Comparison of ENCODE assay signal across 8 cellular contexts in the genomic region with DNA sequence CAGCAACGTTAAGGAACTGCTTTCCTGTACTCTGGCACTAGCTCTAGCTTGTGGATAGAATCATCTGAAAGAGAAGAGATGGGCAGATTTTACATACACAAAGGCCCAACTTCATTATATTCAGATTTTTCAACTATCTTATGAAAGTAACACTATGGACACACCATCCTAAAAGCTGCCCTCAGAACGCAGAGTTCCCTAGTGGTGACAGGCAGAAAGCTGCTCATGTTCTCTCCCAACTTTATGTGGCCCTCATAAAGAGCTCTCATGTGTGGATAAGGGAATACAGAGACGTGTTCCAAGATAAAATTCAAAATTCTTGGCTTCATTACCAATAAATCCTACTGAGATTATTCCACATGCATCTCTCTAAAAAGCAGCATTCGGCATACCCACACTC. TPM values are rescaled to one million over a fixed set of nuclear protein-coding genes. Genes with fewer than 3 reads are reported as not detected.
A peak's percentile ranks its signal among the peaks of the same experiment; 100 is the strongest.
DNase-seq lines count a peak whose midpoint lies in the region; ATAC-seq and TF ChIP-seq lines count a peak whose summit lies in the region.

No MANE protein-coding gene starts in this region.

- H3K4me3 ChIP-seq in thoracic aorta = peak overlapping the region; percentile 97

- H3K4me1 Mint-ChIP-seq in activated CD4-positive, alpha-beta T cell treated with anti-CD3 and anti-CD28 coated beads, Interleukin-2, amount 10 ng/mL, durations not matched to agents 7 days and 5 days = peaks cover 50% of the 10 kb centered on the region
- peaks cover 43% of the 10 kb centered on the region for H3K4me1 Mint-ChIP-seq in activated T-helper 1 cell treated with anti-CD3 and anti-CD28 coated beads, Interleukin-12 subunit alpha, Interleukin-12 subunit beta, Interleukin-2, Interleukin-4 antibody, amounts not matched to agents 30 ng/mL and 10 ng/mL and 1 ng/mL, durations not matched to agents 14 hours and 24 hours and 36 hours (ENCODE audit: low read depth)

- peak overlapping the region in 1 of 2 donors; percentile 55 for H3K27ac ChIP-seq in thoracic aorta

- no peak for DNase-seq in activated CD4-positive, alpha-beta T cell treated with anti-CD3 and anti-CD28 coated beads, Interleukin-2, amount 10 ng/mL, durations not matched to agents 7 days and 5 days
- no peak for DNase-seq in activated CD4-positive, alpha-beta T cell treated with anti-CD3 and anti-CD28 coated beads for 4 hours
- DNase-seq in activated T-helper 1 cell treated with anti-CD3 and anti-CD28 coated beads, Interleukin-12 subunit alpha, Interleukin-12 subunit beta, Interleukin-2, Interleukin-4 antibody, amounts not matched to agents 30 ng/mL and 10 ng/mL and 1 ng/mL, durations not matched to agents 14 hours and 24 hours and 36 hours (ENCODE audit: low spot score) = no peak
- DNase-seq in islet precursor cell (peak; percentile 12), thoracic aorta (ENCODE audit: low spot score) (no peak), NCI-H2029 treated with DMSO at 0.1 percent for 48 hours (lab: John Stamatoyannopoulos, UW) (no peak), NCI-H187 (lab: John Stamatoyannopoulos, UW) (no peak)

- CTCF ChIA-PET in activated CD4-positive, alpha-beta T cell treated with anti-CD3 and anti-CD28 coated beads, Interleukin-2, amount 10 ng/mL, durations not matched to agents 7 days and 5 days (lab: Charles Lee) = interaction anchor here (1.0 to 2.3 kb wide), 7 partner anchors 9 to 29 kb away, joined by 3 to 7 read pairs (median 5); no protein-coding TSS in a partner anchor

- H3K9me3 Mint-ChIP-seq in activated CD4-positive, alpha-beta T cell treated with anti-CD3 and anti-CD28 coated beads, Interleukin-2, amount 10 ng/mL, durations not matched to agents 7 days and 5 days = no peaks in the 10 kb centered on the region
- no peaks in the 10 kb centered on the region for H3K9me3 Mint-ChIP-seq in activated T-helper 1 cell treated with anti-CD3 and anti-CD28 coated beads, Interleukin-12 subunit alpha, Interleukin-12 subunit beta, Interleukin-2, Interleukin-4 antibody, amounts not matched to agents 30 ng/mL and 10 ng/mL and 1 ng/mL, durations not matched to agents 14 hours and 24 hours and 36 hours

- no peaks in the 10 kb centered on the region for H3K27me3 Mint-ChIP-seq in activated CD4-positive, alpha-beta T cell treated with anti-CD3 and anti-CD28 coated beads, Interleukin-2, amount 10 ng/mL, durations not matched to agents 7 days and 5 days
- H3K27me3 Mint-ChIP-seq in activated T-helper 1 cell treated with anti-CD3 and anti-CD28 coated beads, Interleukin-12 subunit alpha, Interleukin-12 subunit beta, Interleukin-2, Interleukin-4 antibody, amounts not matched to agents 30 ng/mL and 10 ng/mL and 1 ng/mL, durations not matched to agents 14 hours and 24 hours and 36 hours (ENCODE audit: insufficient read depth) = no peaks in the 10 kb centered on the region

- no peaks in the 10 kb centered on the region for H3K36me3 ChIP-seq in thoracic aorta

- H3K4me1 ChIP-seq in thoracic aorta (ENCODE audit: control insufficient read depth in 1 of 2, low read depth in 2 of 2) = peaks cover 15 to 46% of the 10 kb centered on the region in 2 donors

- H3K9me3 ChIP-seq in thoracic aorta = no peaks in the 10 kb centered on the region

- no peak for TF ChIP-seq CTCF in thoracic aorta (IDR thresholded peaks at IDR 0.05)

- H3K36me3 Mint-ChIP-seq in activated CD4-positive, alpha-beta T cell treated with anti-CD3 and anti-CD28 coated beads, Interleukin-2, amount 10 ng/mL, durations not matched to agents 7 days and 5 days (ENCODE audit: low read depth) = peaks cover 10% of the 10 kb centered on the region
- H3K36me3 Mint-ChIP-seq in activated T-helper 1 cell treated with anti-CD3 and anti-CD28 coated beads, Interleukin-12 subunit alpha, Interleukin-12 subunit beta, Interleukin-2, Interleukin-4 antibody, amounts not matched to agents 30 ng/mL and 10 ng/mL and 1 ng/mL, durations not matched to agents 14 hours and 24 hours and 36 hours (ENCODE audit: low read depth) = peaks cover 6% of the 10 kb centered on the region

- no peaks in the 10 kb centered on the region for H3K27me3 ChIP-seq in thoracic aorta (replicated peaks; ENCODE audit: insufficient read depth)

- intact Hi-C loops in activated T-helper 1 cell treated with anti-CD3 and anti-CD28 coated beads, Interleukin-12 subunit alpha, Interleukin-12 subunit beta, Interleukin-2, Interleukin-4 antibody, amounts not matched to agents 30 ng/mL and 10 ng/mL and 1 ng/mL, durations not matched to agents 14 hours and 24 hours and 36 hours (cut with micrococcal nuclease) = loop anchor here (1.0 to 10.0 kb wide), 9 partner anchors 50 to 1193 kb away; partner anchors contain the start of genes CCDC102A, GINS3, GOT2 and HERPUD1

- POLR2A ChIA-PET in activated CD4-positive, alpha-beta T cell treated with anti-CD3 and anti-CD28 coated beads, Interleukin-2, amount 10 ng/mL, durations not matched to agents 7 days and 5 days (lab: Charles Lee) = no interaction called here

- ATAC-seq in thoracic aorta (ENCODE audit: insufficient number of reproducible peaks, low FRiP score, low read depth) = no peak
- no peak for ATAC-seq in HG03460 (IDR thresholded peaks at IDR 0.05; ENCODE audit: unreplicated experiment)

- peak overlapping the region; percentile 84 for H3K27ac Mint-ChIP-seq in activated CD4-positive, alpha-beta T cell treated with anti-CD3 and anti-CD28 coated beads, Interleukin-2, amount 10 ng/mL, durations not matched to agents 7 days and 5 days
- peak overlapping the region; percentile 16 for H3K27ac Mint-ChIP-seq in activated T-helper 1 cell treated with anti-CD3 and anti-CD28 coated beads, Interleukin-12 subunit alpha, Interleukin-12 subunit beta, Interleukin-2, Interleukin-4 antibody, amounts not matched to agents 30 ng/mL and 10 ng/mL and 1 ng/mL, durations not matched to agents 14 hours and 24 hours and 36 hours

- H3K4me3 Mint-ChIP-seq in activated CD4-positive, alpha-beta T cell treated with anti-CD3 and anti-CD28 coated beads, Interleukin-2, amount 10 ng/mL, durations not matched to agents 7 days and 5 days = peak overlapping the region; percentile 80
- peak overlapping the region; percentile 84 for H3K4me3 Mint-ChIP-seq in activated T-helper 1 cell treated with anti-CD3 and anti-CD28 coated beads, Interleukin-12 subunit alpha, Interleukin-12 subunit beta, Interleukin-2, Interleukin-4 antibody, amounts not matched to agents 30 ng/mL and 10 ng/mL and 1 ng/mL, durations not matched to agents 14 hours and 24 hours and 36 hours

RNA-seq across cellular contexts. Expression of gene CFAP20, which starts 1.5 kb away (rescaled TPM):
- total RNA-seq in activated CD4-positive, alpha-beta T cell treated with anti-CD3 and anti-CD28 coated beads, Interleukin-2, amount 10 ng/mL, durations not matched to agents 7 days and 5 days = 10 to 100 TPM; 40.7 to 46.7 TPM
- 64.9 and 65.2 TPM in 2 replicates for total RNA-seq in activated T-helper 1 cell treated with anti-CD3 and anti-CD28 coated beads, Interleukin-12 subunit alpha, Interleukin-12 subunit beta, Interleukin-2, Interleukin-4 antibody, amounts not matched to agents 30 ng/mL and 10 ng/mL and 1 ng/mL, durations not matched to agents 14 hours and 24 hours and 36 hours
- total RNA-seq in thoracic aorta = 10 to 100 TPM; 48.5 to 52.5 TPM
